10 cellular contexts compared by ENCODE assay signal in genomic region chr12:96208346-96208745, GRCh38. TPM values are rescaled to one million over a fixed set of nuclear protein-coding genes. Genes with fewer than 3 reads are reported as not detected.
DNase-seq lines count a peak whose midpoint lies in the region; ATAC-seq and TF ChIP-seq lines count a peak whose summit lies in the region.
"Had no signal": no experiment of that assay in that cellular context is flagged by ENCODE, and none has a peak within 500 bp of the region (broad histone marks: within the 10 kb centered on the region; RNA-seq: fewer than 3 reads in every experiment).

No MANE protein-coding gene starts in this region.

- peak overlapping the region; percentile 51 for H3K4me2 ChIP-seq in GM23248 (ENCODE audit: unreplicated experiment)
- H3K4me2 ChIP-seq in mammary epithelial cell (ENCODE audit: insufficient read depth, low read depth, low read length): peak overlapping the region; percentile 0

- H3K79me2 ChIP-seq in GM23248 (ENCODE audit: insufficient read depth): peaks cover 100% of the 10 kb centered on the region
- H3K79me2 ChIP-seq in mammary epithelial cell (ENCODE audit: insufficient read depth, low read length): peaks cover 100% of the 10 kb centered on the region

- ATAC-seq in mucosa of descending colon: peak; percentile 9

- DNase-seq in AG10803 (ENCODE audit: low read depth) (peak; percentile 80), GM23248 (peak; percentile 91), mammary epithelial cell (peak; percentile 74), mucosa of descending colon (no peak), NCI-H1105 treated with DMSO at 0.1 percent for 48 hours (lab: John Stamatoyannopoulos, UW) (no peak), tibial artery (no peak), HT-29 (ENCODE audit: low spot score) (no peak), SKM-1 (lab: John Stamatoyannopoulos, UW; ENCODE audit: unreplicated experiment) (no peak)
- DNase-seq: dorsolateral prefrontal cortex, NCI-H524 treated with DMSO at 0.1 percent for 48 hours had no signal

- H3K4me3 ChIP-seq in AG10803 (ENCODE audit: low read length) (no peak overlapping the region), GM23248 (no peak overlapping the region), mammary epithelial cell (replicated peaks in 1 of 3; ENCODE audit: insufficient read depth in 1 of 3, low read depth in 2 of 3, low read length in 3 of 3) (no peak overlapping the region), mucosa of descending colon (no peak overlapping the region), tibial artery (no peak overlapping the region)
- H3K4me3 ChIP-seq: dorsolateral prefrontal cortex had no signal

- CTCF ChIA-PET in mammary epithelial cell (lab: Charles Lee; ENCODE audit: low non-redundant PET): interaction anchor here (0.6 kb wide), 1 partner anchor 18 kb away, joined by 6 read pairs; no protein-coding TSS in a partner anchor

- TF ChIP-seq CTCF in AG10803 (conservative IDR thresholded peaks at IDR 0.05; ENCODE audit: low read length): no peak
- no peak for TF ChIP-seq CTCF in mammary epithelial cell (conservative IDR thresholded peaks at IDR 0.05 in 1 of 2, IDR thresholded peaks at IDR 0.05 in 1 of 2; ENCODE audit: extremely low read depth in 1 of 2, insufficient read depth in 1 of 2, low read depth in 1 of 2, low read length in 2 of 2)
- no peak for TF ChIP-seq CTCF in mucosa of descending colon (IDR thresholded peaks at IDR 0.05)
- no peak for TF ChIP-seq CTCF in tibial artery (IDR thresholded peaks at IDR 0.05)

- dilution Hi-C loops in mammary epithelial cell (cut with HindIII; ENCODE audit: low sequenced_read_pairs): no loop called here

- intact Hi-C loops in mammary epithelial cell (cut with micrococcal nuclease) (no loop called here), mucosa of descending colon (cut with DNase I, micrococcal nuclease) (no loop called here), tibial artery (cut with DNase I; ENCODE audit: low total_unique reads) (no loop called here)

- in situ Hi-C loops in GM23248 (cut with MboI) (loop anchor here (25.0 kb wide), 1 partner anchor 304 kb away; no protein-coding TSS in a partner anchor), mammary epithelial cell (cut with MboI; ENCODE audit: low sequenced_read_pairs in 2 of 2) (loop anchor here in 1 of 2 donors (25.0 kb wide), 1 partner anchor 304 kb away; no protein-coding TSS in a partner anchor)

- WGBS in GM23248 (ENCODE audit: low coverage in 1 of 2, low lambda C conversion rate in 2 of 2, missing lambda C conversion rate in 2 of 2), 2 experiments: 18% methylated on average over 2 of the region's 2 CpGs
- 34% methylated on average over 2 of the region's 2 CpGs for WGBS in mammary epithelial cell (ENCODE audit: low coverage, missing lambda C conversion rate)

- H3F3A ChIP-seq in GM23248 (ENCODE audit: insufficient read depth): peaks cover 25% of the 10 kb centered on the region

- no TSS peak for BruUV-seq in mammary epithelial cell (replicated peaks; lab: Mats Ljungman, UMichigan)

- H3K4me1 ChIP-seq in GM23248 (ENCODE audit: insufficient read depth): peaks cover 35% of the 10 kb centered on the region
- H3K4me1 ChIP-seq in mammary epithelial cell (ENCODE audit: insufficient read depth, low read length): peaks cover 28% of the 10 kb centered on the region
- peaks cover 3% of the 10 kb centered on the region for H3K4me1 ChIP-seq in mucosa of descending colon (ENCODE audit: low read depth)
- H3K4me1 ChIP-seq in tibial artery: peaks cover 0 to 14% (median 0%) of the 10 kb centered on the region in 4 donors

- H3K9me3 ChIP-seq in GM23248 (ENCODE audit: low read depth) (no peaks in the 10 kb centered on the region), mammary epithelial cell (replicated peaks; ENCODE audit: insufficient read depth, low read length) (peaks cover 10% of the 10 kb centered on the region), mucosa of descending colon (no peaks in the 10 kb centered on the region), tibial artery (no peaks in the 10 kb centered on the region)

- peak overlapping the region; percentile 79 for H3K27ac ChIP-seq in GM23248
- no peak overlapping the region for H3K27ac ChIP-seq in mammary epithelial cell (ENCODE audit: insufficient read depth, low read depth, low read length)
- H3K27ac ChIP-seq in tibial artery: no peak overlapping the region
- H3K27ac ChIP-seq: dorsolateral prefrontal cortex had no signal

- H3K9me2 ChIP-seq in GM23248 (ENCODE audit: insufficient read depth): no peaks in the 10 kb centered on the region

- no peaks in the 10 kb centered on the region for H3K27me3 ChIP-seq in GM23248 (replicated peaks; ENCODE audit: insufficient read depth)
- no peaks in the 10 kb centered on the region for H3K27me3 ChIP-seq in mammary epithelial cell (ENCODE audit: insufficient read depth, low read length)
- no peaks in the 10 kb centered on the region for H3K27me3 ChIP-seq in tibial artery
- H3K27me3 ChIP-seq: dorsolateral prefrontal cortex had no signal

- H4K20me1 ChIP-seq in GM23248 (ENCODE audit: insufficient read depth): no peaks in the 10 kb centered on the region
- no peaks in the 10 kb centered on the region for H4K20me1 ChIP-seq in mammary epithelial cell (ENCODE audit: insufficient read depth, low read length)

- H2AFZ ChIP-seq in GM23248 (no peak overlapping the region), mammary epithelial cell (ENCODE audit: low read depth, low read length) (no peak overlapping the region)

- H3K9ac ChIP-seq in GM23248: peak overlapping the region; percentile 41; the same call in 1 of the 2 replicates
- H3K9ac ChIP-seq in mammary epithelial cell (ENCODE audit: insufficient read depth, low read length): no peak overlapping the region

- H3K36me3 ChIP-seq in GM23248 (ENCODE audit: low read depth): no peaks in the 10 kb centered on the region
- H3K36me3 ChIP-seq in mammary epithelial cell (ENCODE audit: insufficient read depth, low read length): peaks cover 5% of the 10 kb centered on the region
- H3K36me3 ChIP-seq in mucosa of descending colon (ENCODE audit: low read depth): no peaks in the 10 kb centered on the region
- H3K36me3 ChIP-seq in tibial artery: no peaks in the 10 kb centered on the region

RNA-seq across cellular contexts. Expression of gene ELK3, which starts 14.2 kb away (rescaled TPM):
- 27.1 and 31.9 TPM in 2 replicates for total RNA-seq in GM23248 (2014; rRNA removed; shearing (Covaris generic))
- polyA plus RNA-seq in GM23248 (2016; fragmentation: Nextera tagmentation; extraction: Ambion mirVana): 48.9 and 51.9 TPM in 2 replicates
- 10 to 100 TPM; 12.8 to 95.1 TPM for total RNA-seq in mammary epithelial cell
- 47.2 TPM for polyA plus RNA-seq in mammary epithelial cell
- 30.7 TPM for polyA minus RNA-seq in mammary epithelial cell
- 10 to 100 TPM in 2 of 3 donors, 1 to 10 TPM in 1; 7.6 to 17.2 (median 12.0) TPM for total RNA-seq in mucosa of descending colon
- 1.3 and 8.9 TPM in 2 replicates for total RNA-seq in HT-29 (2014; rRNA removed; shearing (Covaris generic))

Comparison
In these comparisons a context has a peak if more than half of its experiments do, and no peak if none do; other contexts are left out.
1. DNase-seq: peak in AG10803 (single experiment), GM23248 (single experiment) and mammary epithelial cell (single experiment); none in mucosa of descending colon (0 of 3), NCI-H1105 treated with DMSO at 0.1 percent for 48 hours (single experiment), tibial artery (0 of 2), HT-29 (single experiment) and SKM-1 (single experiment).